ENCODE assay signal across 1 cellular context in the genomic region with DNA sequence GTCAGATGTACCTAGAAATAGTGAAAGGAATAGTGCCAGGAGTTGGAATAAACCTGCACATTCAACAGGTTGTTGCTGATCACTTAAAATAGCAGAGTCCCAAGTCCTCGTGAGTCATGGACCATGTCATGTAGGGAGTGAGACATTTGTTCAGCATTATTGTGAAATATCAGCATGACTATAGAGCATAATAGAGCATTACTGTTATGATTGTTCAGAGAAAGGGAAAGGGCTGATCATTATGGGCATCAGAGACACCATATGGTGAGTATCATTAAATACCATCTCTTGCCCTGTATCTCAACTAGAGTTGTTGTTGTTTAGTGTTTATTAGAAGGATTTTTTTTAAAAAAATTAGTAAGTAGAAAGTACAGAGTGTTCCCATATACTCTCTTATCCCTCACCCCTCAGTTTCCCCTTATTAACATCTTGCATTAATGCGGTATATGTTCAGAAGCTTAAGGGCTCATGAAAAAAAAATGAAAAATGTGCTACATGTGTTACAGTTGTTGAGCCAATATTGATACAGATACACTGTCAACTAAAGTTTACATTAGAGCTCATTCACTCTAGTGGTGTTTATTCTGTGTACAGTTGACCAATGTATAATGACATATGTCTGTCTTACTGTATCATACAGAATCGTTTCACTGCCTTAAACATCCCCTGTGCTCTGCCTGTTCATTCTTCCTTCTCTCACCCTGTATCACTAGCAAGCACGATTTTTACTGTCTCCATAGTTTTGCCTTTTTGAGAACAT.
TF ChIP-seq lines count a peak whose summit lies in the region.

No MANE protein-coding gene starts in this region.

TF ChIP-seq in HepG2, 621 proteins besides CTCF, POLR2A, EP300 and RAD21 (continued from another document and continues in another):
- TF ChIP-seq, protein P1, sequence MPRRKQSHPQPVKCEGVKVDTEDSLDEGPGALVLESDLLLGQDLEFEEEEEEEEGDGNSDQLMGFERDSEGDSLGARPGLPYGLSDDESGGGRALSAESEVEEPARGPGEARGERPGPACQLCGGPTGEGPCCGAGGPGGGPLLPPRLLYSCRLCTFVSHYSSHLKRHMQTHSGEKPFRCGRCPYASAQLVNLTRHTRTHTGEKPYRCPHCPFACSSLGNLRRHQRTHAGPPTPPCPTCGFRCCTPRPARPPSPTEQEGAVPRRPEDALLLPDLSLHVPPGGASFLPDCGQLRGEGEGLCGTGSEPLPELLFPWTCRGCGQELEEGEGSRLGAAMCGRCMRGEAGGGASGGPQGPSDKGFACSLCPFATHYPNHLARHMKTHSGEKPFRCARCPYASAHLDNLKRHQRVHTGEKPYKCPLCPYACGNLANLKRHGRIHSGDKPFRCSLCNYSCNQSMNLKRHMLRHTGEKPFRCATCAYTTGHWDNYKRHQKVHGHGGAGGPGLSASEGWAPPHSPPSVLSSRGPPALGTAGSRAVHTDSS (CRISPR knock-in tag; conservative IDR thresholded peaks at IDR 0.05) = no peak
- TF ChIP-seq ZMYM4 (CRISPR knock-in tag; IDR thresholded peaks at IDR 0.05) (no peak), ZNF160 (CRISPR knock-in tag; IDR thresholded peaks at IDR 0.05) (no peak), NFRKB (IDR thresholded peaks at IDR 0.05) (no peak), ZNF362 (CRISPR knock-in tag; IDR thresholded peaks at IDR 0.05; ENCODE audit: borderline replicate concordance) (no peak), IRF2 (CRISPR knock-in tag; IDR thresholded peaks at IDR 0.05) (0 out of 2 replicates have a peak, but pooled peaks have one; percentile 21), ZBTB33 (CRISPR knock-in tag; IDR thresholded peaks at IDR 0.05) (no peak), MEF2D (CRISPR knock-in tag; IDR thresholded peaks at IDR 0.05) (peak; percentile 43; the same call in 1 of the 2 replicates), PCBP2 (optimal IDR thresholded peaks at IDR 0.05; ENCODE audit: low read depth, low read length, poor library complexity, severe bottlenecking) (no peak), NR2F2 (IDR thresholded peaks at IDR 0.05; ENCODE audit: borderline replicate concordance, low read depth) (no peak), EED (CRISPR knock-in tag; IDR thresholded peaks at IDR 0.05) (no peak), ZNF687 (CRISPR knock-in tag; IDR thresholded peaks at IDR 0.05) (no peak), BATF2 (CRISPR knock-in tag; IDR thresholded peaks at IDR 0.05) (no peak), PHF21A (CRISPR knock-in tag; IDR thresholded peaks at IDR 0.05) (no peak), KLF9 (CRISPR knock-in tag; IDR thresholded peaks at IDR 0.05; ENCODE audit: low read depth) (no peak), ZNF577 (CRISPR knock-in tag; IDR thresholded peaks at IDR 0.05; ENCODE audit: borderline replicate concordance, low read depth) (no peak), RCOR2 (CRISPR knock-in tag; IDR thresholded peaks at IDR 0.05) (no peak), MAFF (IDR thresholded peaks at IDR 0.05; ENCODE audit: low read depth, low read length) (peak; percentile 45; the same call in 1 of the 2 replicates), ZSCAN29 (CRISPR knock-in tag; conservative IDR thresholded peaks at IDR 0.05) (no peak), HMGA1 (CRISPR knock-in tag; conservative IDR thresholded peaks at IDR 0.05) (no peak), ZMYM3 (CRISPR knock-in tag; IDR thresholded peaks at IDR 0.05) (no peak), JARID2 (CRISPR knock-in tag; IDR thresholded peaks at IDR 0.05; ENCODE audit: insufficient replicate concordance) (no peak)
- TF ChIP-seq, protein P2, sequence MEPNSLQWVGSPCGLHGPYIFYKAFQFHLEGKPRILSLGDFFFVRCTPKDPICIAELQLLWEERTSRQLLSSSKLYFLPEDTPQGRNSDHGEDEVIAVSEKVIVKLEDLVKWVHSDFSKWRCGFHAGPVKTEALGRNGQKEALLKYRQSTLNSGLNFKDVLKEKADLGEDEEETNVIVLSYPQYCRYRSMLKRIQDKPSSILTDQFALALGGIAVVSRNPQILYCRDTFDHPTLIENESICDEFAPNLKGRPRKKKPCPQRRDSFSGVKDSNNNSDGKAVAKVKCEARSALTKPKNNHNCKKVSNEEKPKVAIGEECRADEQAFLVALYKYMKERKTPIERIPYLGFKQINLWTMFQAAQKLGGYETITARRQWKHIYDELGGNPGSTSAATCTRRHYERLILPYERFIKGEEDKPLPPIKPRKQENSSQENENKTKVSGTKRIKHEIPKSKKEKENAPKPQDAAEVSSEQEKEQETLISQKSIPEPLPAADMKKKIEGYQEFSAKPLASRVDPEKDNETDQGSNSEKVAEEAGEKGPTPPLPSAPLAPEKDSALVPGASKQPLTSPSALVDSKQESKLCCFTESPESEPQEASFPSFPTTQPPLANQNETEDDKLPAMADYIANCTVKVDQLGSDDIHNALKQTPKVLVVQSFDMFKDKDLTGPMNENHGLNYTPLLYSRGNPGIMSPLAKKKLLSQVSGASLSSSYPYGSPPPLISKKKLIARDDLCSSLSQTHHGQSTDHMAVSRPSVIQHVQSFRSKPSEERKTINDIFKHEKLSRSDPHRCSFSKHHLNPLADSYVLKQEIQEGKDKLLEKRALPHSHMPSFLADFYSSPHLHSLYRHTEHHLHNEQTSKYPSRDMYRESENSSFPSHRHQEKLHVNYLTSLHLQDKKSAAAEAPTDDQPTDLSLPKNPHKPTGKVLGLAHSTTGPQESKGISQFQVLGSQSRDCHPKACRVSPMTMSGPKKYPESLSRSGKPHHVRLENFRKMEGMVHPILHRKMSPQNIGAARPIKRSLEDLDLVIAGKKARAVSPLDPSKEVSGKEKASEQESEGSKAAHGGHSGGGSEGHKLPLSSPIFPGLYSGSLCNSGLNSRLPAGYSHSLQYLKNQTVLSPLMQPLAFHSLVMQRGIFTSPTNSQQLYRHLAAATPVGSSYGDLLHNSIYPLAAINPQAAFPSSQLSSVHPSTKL (CRISPR knock-in tag; IDR thresholded peaks at IDR 0.05) = peak; percentile 70
- TF ChIP-seq, protein P3, sequence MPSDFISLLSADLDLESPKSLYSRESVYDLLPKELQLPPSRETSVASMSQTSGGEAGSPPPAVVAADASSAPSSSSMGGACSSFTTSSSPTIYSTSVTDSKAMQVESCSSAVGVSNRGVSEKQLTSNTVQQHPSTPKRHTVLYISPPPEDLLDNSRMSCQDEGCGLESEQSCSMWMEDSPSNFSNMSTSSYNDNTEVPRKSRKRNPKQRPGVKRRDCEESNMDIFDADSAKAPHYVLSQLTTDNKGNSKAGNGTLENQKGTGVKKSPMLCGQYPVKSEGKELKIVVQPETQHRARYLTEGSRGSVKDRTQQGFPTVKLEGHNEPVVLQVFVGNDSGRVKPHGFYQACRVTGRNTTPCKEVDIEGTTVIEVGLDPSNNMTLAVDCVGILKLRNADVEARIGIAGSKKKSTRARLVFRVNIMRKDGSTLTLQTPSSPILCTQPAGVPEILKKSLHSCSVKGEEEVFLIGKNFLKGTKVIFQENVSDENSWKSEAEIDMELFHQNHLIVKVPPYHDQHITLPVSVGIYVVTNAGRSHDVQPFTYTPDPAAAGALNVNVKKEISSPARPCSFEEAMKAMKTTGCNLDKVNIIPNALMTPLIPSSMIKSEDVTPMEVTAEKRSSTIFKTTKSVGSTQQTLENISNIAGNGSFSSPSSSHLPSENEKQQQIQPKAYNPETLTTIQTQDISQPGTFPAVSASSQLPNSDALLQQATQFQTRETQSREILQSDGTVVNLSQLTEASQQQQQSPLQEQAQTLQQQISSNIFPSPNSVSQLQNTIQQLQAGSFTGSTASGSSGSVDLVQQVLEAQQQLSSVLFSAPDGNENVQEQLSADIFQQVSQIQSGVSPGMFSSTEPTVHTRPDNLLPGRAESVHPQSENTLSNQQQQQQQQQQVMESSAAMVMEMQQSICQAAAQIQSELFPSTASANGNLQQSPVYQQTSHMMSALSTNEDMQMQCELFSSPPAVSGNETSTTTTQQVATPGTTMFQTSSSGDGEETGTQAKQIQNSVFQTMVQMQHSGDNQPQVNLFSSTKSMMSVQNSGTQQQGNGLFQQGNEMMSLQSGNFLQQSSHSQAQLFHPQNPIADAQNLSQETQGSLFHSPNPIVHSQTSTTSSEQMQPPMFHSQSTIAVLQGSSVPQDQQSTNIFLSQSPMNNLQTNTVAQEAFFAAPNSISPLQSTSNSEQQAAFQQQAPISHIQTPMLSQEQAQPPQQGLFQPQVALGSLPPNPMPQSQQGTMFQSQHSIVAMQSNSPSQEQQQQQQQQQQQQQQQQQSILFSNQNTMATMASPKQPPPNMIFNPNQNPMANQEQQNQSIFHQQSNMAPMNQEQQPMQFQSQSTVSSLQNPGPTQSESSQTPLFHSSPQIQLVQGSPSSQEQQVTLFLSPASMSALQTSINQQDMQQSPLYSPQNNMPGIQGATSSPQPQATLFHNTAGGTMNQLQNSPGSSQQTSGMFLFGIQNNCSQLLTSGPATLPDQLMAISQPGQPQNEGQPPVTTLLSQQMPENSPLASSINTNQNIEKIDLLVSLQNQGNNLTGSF (CRISPR knock-in tag; IDR thresholded peaks at IDR 0.05) = no peak
- TF ChIP-seq, protein P4, sequence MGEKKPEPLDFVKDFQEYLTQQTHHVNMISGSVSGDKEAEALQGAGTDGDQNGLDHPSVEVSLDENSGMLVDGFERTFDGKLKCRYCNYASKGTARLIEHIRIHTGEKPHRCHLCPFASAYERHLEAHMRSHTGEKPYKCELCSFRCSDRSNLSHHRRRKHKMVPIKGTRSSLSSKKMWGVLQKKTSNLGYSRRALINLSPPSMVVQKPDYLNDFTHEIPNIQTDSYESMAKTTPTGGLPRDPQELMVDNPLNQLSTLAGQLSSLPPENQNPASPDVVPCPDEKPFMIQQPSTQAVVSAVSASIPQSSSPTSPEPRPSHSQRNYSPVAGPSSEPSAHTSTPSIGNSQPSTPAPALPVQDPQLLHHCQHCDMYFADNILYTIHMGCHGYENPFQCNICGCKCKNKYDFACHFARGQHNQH (CRISPR knock-in tag; IDR thresholded peaks at IDR 0.05) = no peak
- TF ChIP-seq, protein P5, sequence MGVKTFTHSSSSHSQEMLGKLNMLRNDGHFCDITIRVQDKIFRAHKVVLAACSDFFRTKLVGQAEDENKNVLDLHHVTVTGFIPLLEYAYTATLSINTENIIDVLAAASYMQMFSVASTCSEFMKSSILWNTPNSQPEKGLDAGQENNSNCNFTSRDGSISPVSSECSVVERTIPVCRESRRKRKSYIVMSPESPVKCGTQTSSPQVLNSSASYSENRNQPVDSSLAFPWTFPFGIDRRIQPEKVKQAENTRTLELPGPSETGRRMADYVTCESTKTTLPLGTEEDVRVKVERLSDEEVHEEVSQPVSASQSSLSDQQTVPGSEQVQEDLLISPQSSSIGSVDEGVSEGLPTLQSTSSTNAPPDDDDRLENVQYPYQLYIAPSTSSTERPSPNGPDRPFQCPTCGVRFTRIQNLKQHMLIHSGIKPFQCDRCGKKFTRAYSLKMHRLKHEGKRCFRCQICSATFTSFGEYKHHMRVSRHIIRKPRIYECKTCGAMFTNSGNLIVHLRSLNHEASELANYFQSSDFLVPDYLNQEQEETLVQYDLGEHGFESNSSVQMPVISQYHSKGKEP (CRISPR knock-in tag; IDR thresholded peaks at IDR 0.05) = no peak
- TF ChIP-seq, protein P6, sequence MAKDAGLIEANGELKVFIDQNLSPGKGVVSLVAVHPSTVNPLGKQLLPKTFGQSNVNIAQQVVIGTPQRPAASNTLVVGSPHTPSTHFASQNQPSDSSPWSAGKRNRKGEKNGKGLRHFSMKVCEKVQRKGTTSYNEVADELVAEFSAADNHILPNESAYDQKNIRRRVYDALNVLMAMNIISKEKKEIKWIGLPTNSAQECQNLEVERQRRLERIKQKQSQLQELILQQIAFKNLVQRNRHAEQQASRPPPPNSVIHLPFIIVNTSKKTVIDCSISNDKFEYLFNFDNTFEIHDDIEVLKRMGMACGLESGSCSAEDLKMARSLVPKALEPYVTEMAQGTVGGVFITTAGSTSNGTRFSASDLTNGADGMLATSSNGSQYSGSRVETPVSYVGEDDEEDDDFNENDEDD (CRISPR knock-in tag; IDR thresholded peaks at IDR 0.05; ENCODE audit: borderline replicate concordance) = no peak
